In the genomic region with DNA sequence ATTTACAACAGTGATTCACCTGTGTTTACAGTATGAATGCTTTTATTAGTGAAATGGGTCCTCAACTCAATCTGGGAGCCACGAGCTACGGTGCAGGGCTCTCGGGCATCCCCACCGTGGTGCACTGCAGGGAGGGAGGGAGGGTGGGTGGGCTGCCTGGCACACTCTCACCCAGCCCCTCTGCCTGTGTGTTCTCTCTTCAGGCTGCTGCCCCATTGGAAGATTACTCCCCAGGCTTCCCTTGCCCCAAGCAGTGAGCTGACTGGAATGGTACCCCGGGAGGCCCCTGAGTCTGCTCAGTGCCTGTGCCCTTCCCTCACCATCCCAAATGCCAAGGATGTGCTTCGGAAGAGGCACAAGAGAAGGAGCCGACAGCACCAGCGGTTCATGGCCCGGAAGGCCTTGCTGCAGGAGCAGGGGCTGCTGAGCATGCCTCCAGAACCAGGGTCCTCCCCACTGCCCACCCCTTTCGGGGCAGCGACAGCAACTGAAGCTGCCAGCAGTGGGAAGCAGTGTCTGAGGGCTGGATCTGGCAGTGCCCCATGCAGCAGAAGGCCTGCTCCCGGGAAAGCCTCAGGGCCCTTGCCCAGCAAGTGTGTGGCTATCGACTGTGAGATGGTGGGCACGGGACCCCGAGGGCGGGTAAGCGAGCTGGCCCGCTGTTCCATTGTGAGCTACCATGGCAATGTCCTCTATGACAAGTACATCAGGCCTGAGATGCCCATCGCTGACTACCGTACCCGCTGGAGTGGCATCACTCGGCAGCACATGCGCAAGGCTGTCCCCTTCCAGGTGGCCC, we compare ENCODE assay signal across 17 cellular contexts. TPM values are rescaled to one million over a fixed set of nuclear protein-coding genes. Genes with fewer than 3 reads are reported as not detected.
DNase-seq lines count a peak whose midpoint lies in the region; ATAC-seq, FAIRE-seq and TF ChIP-seq lines count a peak whose summit lies in the region.
"Had no signal": no experiment of that assay in that cellular context is flagged by ENCODE, and none has a peak within 500 bp of the region (broad histone marks: within the 10 kb centered on the region; RNA-seq: fewer than 3 reads in every experiment).

No MANE protein-coding gene starts in this region.

- WGBS in K562 (ENCODE audit: insufficient coverage, low coverage, missing lambda C conversion rate) = 92% methylated on average over 21 of the region's 23 CpGs

- peaks cover 64% of the 10 kb centered on the region for H3F3A ChIP-seq in MM.1S (ENCODE audit: insufficient read depth, low read length)

- no peaks in the 10 kb centered on the region for H3K27me3 ChIP-seq in MM.1S (replicated peaks; ENCODE audit: insufficient read depth, low read length)
- H3K27me3 ChIP-seq in K562 (ENCODE audit: control insufficient read depth in 2 of 2, insufficient read depth in 2 of 2, low read length in 2 of 2) = no peaks in the 10 kb centered on the region
- H3K27me3 ChIP-seq: adrenal gland, hepatocyte, neutrophil, suprapubic skin had no signal

- no peak overlapping the region for H2AFZ ChIP-seq in MM.1S (ENCODE audit: low read length)
- no peak overlapping the region for H2AFZ ChIP-seq in K562 (ENCODE audit: low read depth, low read length)
- H2AFZ ChIP-seq: hepatocyte had no signal

- CTCF ChIA-PET in K562 (lab: Yijun Ruan, JAX; ENCODE audit: low intra/inter-chr PET ratio) = no interaction called here

- TF ChIP-seq POLR2A in K562 (conservative IDR thresholded peaks at IDR 0.05) = no peak

- no peak for FAIRE-seq in K562 (lab: Jason Lieb, UNC)
- FAIRE-seq: A204.1 had no signal

- H3K27me3 Mint-ChIP-seq in activated CD4-positive, alpha-beta T cell treated with anti-CD3 and anti-CD28 coated beads, Interleukin-2, amount 10 ng/mL, durations not matched to agents 24 days and 14 days = no peaks in the 10 kb centered on the region

- H3K27ac Mint-ChIP-seq in activated CD4-positive, alpha-beta T cell treated with anti-CD3 and anti-CD28 coated beads, Interleukin-2, amount 10 ng/mL, durations not matched to agents 24 days and 14 days = peak overlapping the region; percentile 90
- peak overlapping the region; percentile 36 for H3K27ac Mint-ChIP-seq in stimulated activated effector memory CD8-positive, alpha-beta T cell treated with anti-CD3 and anti-CD28 coated beads, Interleukin-12 subunit alpha, Interleukin-12 subunit beta, amount 100 ng/mL, for 72 hours

- H4K20me1 ChIP-seq in MM.1S (ENCODE audit: insufficient read depth, low read length) (peaks cover 28% of the 10 kb centered on the region), K562 (replicated peaks; ENCODE audit: control insufficient read depth, insufficient read depth, low read length) (peaks cover 49% of the 10 kb centered on the region)

- peak overlapping the region; percentile 84; the same call in 1 of the 2 replicates for H3K27ac ChIP-seq in MM.1S (ENCODE audit: low read length)
- H3K27ac ChIP-seq in K562 (ENCODE audit: extremely low read depth, low read depth, low read length) = no peak overlapping the region
- H3K27ac ChIP-seq: adrenal gland, hepatocyte, SK-N-MC, suprapubic skin had no signal

- peaks cover 98% of the 10 kb centered on the region for H3K79me2 ChIP-seq in MM.1S (ENCODE audit: low read length)
- H3K79me2 ChIP-seq in K562 (ENCODE audit: control insufficient read depth, insufficient read depth, low read length) = peaks cover 73% of the 10 kb centered on the region

- peaks cover 79% of the 10 kb centered on the region for H3K36me3 Mint-ChIP-seq in activated CD4-positive, alpha-beta T cell treated with anti-CD3 and anti-CD28 coated beads, Interleukin-2, amount 10 ng/mL, durations not matched to agents 24 days and 14 days (ENCODE audit: low read depth)
- peaks cover 100% of the 10 kb centered on the region for H3K36me3 Mint-ChIP-seq in stimulated activated effector memory CD8-positive, alpha-beta T cell treated with anti-CD3 and anti-CD28 coated beads, Interleukin-12 subunit alpha, Interleukin-12 subunit beta, amount 100 ng/mL, for 72 hours

- no peak for DNase-seq in activated CD4-positive, alpha-beta T cell treated with anti-CD3 and anti-CD28 coated beads, Interleukin-2, amount 10 ng/mL, durations not matched to agents 24 days and 14 days
- no peak for DNase-seq in activated CD4-positive, alpha-beta T cell treated with anti-CD3 and anti-CD28 coated beads for 48 hours
- DNase-seq in MM.1S (no peak), K562 (ENCODE audit: extremely low read depth in 1 of 4, low spot score in 3 of 4) (no peak), NCI-H2029 treated with DMSO at 0.1 percent for 48 hours (lab: John Stamatoyannopoulos, UW) (no peak), GM19238 (ENCODE audit: insufficient read length, low spot score) (no peak)
- DNase-seq in stimulated activated effector memory CD8-positive, alpha-beta T cell treated with anti-CD3 and anti-CD28 coated beads, Interleukin-12 subunit alpha, Interleukin-12 subunit beta, amount 100 ng/mL, for 72 hours (ENCODE audit: low spot score in 2 of 2) = no peak
- DNase-seq: adrenal gland, left ventricle myocardium superior, NCI-H187 treated with DMSO at 0.1 percent for 48 hours had no signal

- intact Hi-C loops in activated CD4-positive, alpha-beta T cell treated with anti-CD3 and anti-CD28 coated beads, Interleukin-2, amount 10 ng/mL, durations not matched to agents 24 days and 14 days (cut with micrococcal nuclease) = no loop called here
- intact Hi-C loops in K562 (cut with micrococcal nuclease) = no loop called here

- peak overlapping the region; percentile 74 for H3K4me3 Mint-ChIP-seq in activated CD4-positive, alpha-beta T cell treated with anti-CD3 and anti-CD28 coated beads, Interleukin-2, amount 10 ng/mL, durations not matched to agents 24 days and 14 days
- peak overlapping the region; percentile 84 for H3K4me3 Mint-ChIP-seq in stimulated activated effector memory CD8-positive, alpha-beta T cell treated with anti-CD3 and anti-CD28 coated beads, Interleukin-12 subunit alpha, Interleukin-12 subunit beta, amount 100 ng/mL, for 72 hours

- in situ Hi-C loops in K562 (cut with MboI) = no loop called here

- TF ChIP-seq CTCF in MM.1S (IDR thresholded peaks at IDR 0.05; ENCODE audit: low read length) (no peak), K562 (IDR thresholded peaks at IDR 0.05 in 2 of 3, conservative IDR thresholded peaks at IDR 0.05 in 1 of 3; ENCODE audit: insufficient read depth in 2 of 3, low read depth in 1 of 3, low read length in 3 of 3) (no peak)

- no peak for TF ChIP-seq EP300 in K562 (IDR thresholded peaks at IDR 0.05; ENCODE audit: low read length)

- H3K4me3 ChIP-seq in MM.1S (ENCODE audit: low read length) (no peak overlapping the region), K562 (no peak overlapping the region)
- H3K4me3 ChIP-seq: adrenal gland, hepatocyte, SK-N-MC, suprapubic skin had no signal

- ATAC-seq in K562 (no peak), HG03432 (IDR thresholded peaks at IDR 0.05; ENCODE audit: unreplicated experiment) (no peak)
- no peak for ATAC-seq in stimulated activated effector memory CD8-positive, alpha-beta T cell treated with anti-CD3 and anti-CD28 coated beads, Interleukin-12 subunit alpha, Interleukin-12 subunit beta, amount 100 ng/mL, for 72 hours
- ATAC-seq: esophagus mucosa, left ventricle myocardium superior had no signal

- H3K36me3 ChIP-seq in MM.1S (replicated peaks; ENCODE audit: insufficient read depth, low read length) = peaks cover 29% of the 10 kb centered on the region
- peaks cover 82% of the 10 kb centered on the region for H3K36me3 ChIP-seq in K562 (ENCODE audit: control insufficient read depth, insufficient read depth, low read length)
- H3K36me3 ChIP-seq: neutrophil had no signal

- no peaks in the 10 kb centered on the region for H3K9me2 ChIP-seq in MM.1S (replicated peaks; ENCODE audit: insufficient read depth, low read length)

- POLR2A ChIA-PET in K562 (lab: Yijun Ruan, JAX) = interaction anchor here (1.2 kb wide), 1 partner anchor 18 kb away, joined by 3 read pairs; no protein-coding TSS in a partner anchor

- H3K9me3 ChIP-seq in MM.1S (replicated peaks; ENCODE audit: insufficient read depth, low read length) = no peaks in the 10 kb centered on the region
- H3K9me3 ChIP-seq in K562 (replicated peaks; ENCODE audit: control insufficient read depth, insufficient read depth, low read depth, low read length) = no peaks in the 10 kb centered on the region
- H3K9me3 ChIP-seq: adrenal gland, neutrophil, suprapubic skin had no signal

- peaks cover 65% of the 10 kb centered on the region for H3K4me1 ChIP-seq in MM.1S (ENCODE audit: low read length)
- peaks cover 9 to 35% of the 10 kb centered on the region in 2 experiments; a peak in 4 of 5 replicates for H3K4me1 ChIP-seq in K562 (replicated peaks in 1 of 2; ENCODE audit: control insufficient read depth in 2 of 2, insufficient read depth in 2 of 2, low read length in 2 of 2)

- H3K9ac ChIP-seq in MM.1S (ENCODE audit: low read length) (peak overlapping the region; percentile 38; the same call in 1 of the 2 replicates), K562 (ENCODE audit: insufficient read depth in 1 of 2, low read depth in 2 of 2, low read length in 2 of 2) (peak overlapping the region in 1 of 2 experiments; percentile 53; a peak in 1 of 4 replicates)

- no peaks in the 10 kb centered on the region for H3K9me3 Mint-ChIP-seq in activated CD4-positive, alpha-beta T cell treated with anti-CD3 and anti-CD28 coated beads, Interleukin-2, amount 10 ng/mL, durations not matched to agents 24 days and 14 days
- H3K9me3 Mint-ChIP-seq in stimulated activated effector memory CD8-positive, alpha-beta T cell treated with anti-CD3 and anti-CD28 coated beads, Interleukin-12 subunit alpha, Interleukin-12 subunit beta, amount 100 ng/mL, for 72 hours = no peaks in the 10 kb centered on the region

- H3K4me2 ChIP-seq in MM.1S (ENCODE audit: low read depth, low read length) (peak overlapping the region; percentile 45), K562 (ENCODE audit: insufficient read depth, low read length) (no peak overlapping the region)

- no peaks in the 10 kb centered on the region for H3K9me1 ChIP-seq in K562 (ENCODE audit: control insufficient read depth, insufficient read depth, low read length)

- no peak for TF ChIP-seq RAD21 in K562 (CRISPR knock-in tag; conservative IDR thresholded peaks at IDR 0.05 in 1 of 2, IDR thresholded peaks at IDR 0.05 in 1 of 2)

- peaks cover 77% of the 10 kb centered on the region for H3K4me1 Mint-ChIP-seq in activated CD4-positive, alpha-beta T cell treated with anti-CD3 and anti-CD28 coated beads, Interleukin-2, amount 10 ng/mL, durations not matched to agents 24 days and 14 days
- peaks cover 72% of the 10 kb centered on the region for H3K4me1 Mint-ChIP-seq in stimulated activated effector memory CD8-positive, alpha-beta T cell treated with anti-CD3 and anti-CD28 coated beads, Interleukin-12 subunit alpha, Interleukin-12 subunit beta, amount 100 ng/mL, for 72 hours

- BruUV-seq in K562 (replicated peaks; lab: Mats Ljungman, UMichigan) = no TSS peak

RNA-seq across cellular contexts. Expression of gene AEN, which starts 5.0 kb away (rescaled TPM):
- total RNA-seq in activated CD4-positive, alpha-beta T cell treated with anti-CD3 and anti-CD28 coated beads, Interleukin-2, amount 10 ng/mL, durations not matched to agents 24 days and 14 days = 72.4 and 75.7 TPM in 2 replicates
- 39.3 and 74.9 TPM in 2 replicates for total RNA-seq in K562 (2011; cell fraction: chromatin; rRNA removed; ENCODE audit: low replicate concordance)
- total RNA-seq in K562 (2011; cell fraction: nucleolus; rRNA removed) = 60.9 and 72.5 TPM in 2 replicates
- 49.7 and 55.9 TPM in 2 replicates for total RNA-seq in K562 (2011; cell fraction: nucleoplasm; rRNA removed)
- total RNA-seq in K562 (2014; rRNA removed) = 51.0 and 56.6 TPM in 2 replicates
- 24.6 and 26.3 TPM in 2 replicates for total RNA-seq in K562 (2014; rRNA removed; fragmentation: Illumina TruSeq; extraction: Trizol)
- 40.0 and 40.9 TPM in 2 replicates for total RNA-seq in K562 (2015; rRNA removed; fragmentation: Illumina TruSeq; extraction: Trizol)
- 49.2 and 52.7 TPM in 2 replicates for total RNA-seq in K562 (2021)
- polyA plus RNA-seq in K562 (2011; rRNA removed) = 30.8 and 32.8 TPM in 2 replicates
- polyA plus RNA-seq in K562 (2011; cell fraction: cytosol; rRNA removed) = 31.2 and 50.1 TPM in 2 replicates
- 44.5 and 69.3 TPM in 2 replicates for polyA plus RNA-seq in K562 (2011; cell fraction: nucleus; rRNA removed)
- polyA plus RNA-seq in K562 (2012) = 22.0 and 27.2 TPM in 2 replicates
- 31.6 and 35.1 TPM in 2 replicates for polyA plus RNA-seq in K562 (2014; fragmentation: Illumina TruSeq; extraction: Trizol)
- 10 to 100 TPM in 1 of 2 experiments, 1 to 10 TPM in 1; 9.0 to 11.7 TPM for polyA plus RNA-seq in K562 (2014; fragmentation: Nextera tagmentation; extraction: Ambion mirVana)
- polyA plus RNA-seq in K562 (2014; rRNA removed) = 35.5 and 45.5 TPM in 2 replicates
- polyA minus RNA-seq in K562 (2011; rRNA and poly(A)+ RNA removed) = 20.7 and 30.4 TPM in 2 replicates
- polyA minus RNA-seq in K562 (2011; cell fraction: cytosol; rRNA and poly(A)+ RNA removed) = 20.4 and 26.9 TPM in 2 replicates
- 39.8 and 44.6 TPM in 2 replicates for polyA minus RNA-seq in K562 (2011; cell fraction: nucleus; rRNA and poly(A)+ RNA removed)

RNA-seq across cellular contexts. Expression of gene ISG20, which starts 12.7 kb away (rescaled TPM):
- total RNA-seq in activated CD4-positive, alpha-beta T cell treated with anti-CD3 and anti-CD28 coated beads, Interleukin-2, amount 10 ng/mL, durations not matched to agents 24 days and 14 days = 33.9 and 35.5 TPM in 2 replicates
- total RNA-seq in K562 (2011; cell fraction: chromatin; rRNA removed; ENCODE audit: low replicate concordance) = 1.2 and 4.5 TPM in 2 replicates
- total RNA-seq in K562 (2011; cell fraction: nucleolus; rRNA removed) = 2.2 and 2.7 TPM in 2 replicates
- total RNA-seq in K562 (2011; cell fraction: nucleoplasm; rRNA removed) = 2.3 and 3.1 TPM in 2 replicates
- total RNA-seq in K562 (2014; rRNA removed) (1.3 and 2.4 TPM in 2 replicates), K562 (2014; rRNA removed; fragmentation: Illumina TruSeq; extraction: Trizol) (0.16 and 0.36 TPM in 2 replicates), K562 (2015; rRNA removed; fragmentation: Illumina TruSeq; extraction: Trizol) (0.65 and 1.1 TPM in 2 replicates), K562 (2021) (1.9 TPM in 2 replicates)
- polyA plus RNA-seq in K562 (2011; rRNA removed) (0.43 and 1.0 TPM in 2 replicates), K562 (2014; fragmentation: Illumina TruSeq; extraction: Trizol) (0.06 and 0.32 TPM in 2 replicates), K562 (2014; fragmentation: Nextera tagmentation; extraction: Ambion mirVana) (under 1 TPM; 0.70 to 1.00 TPM), K562 (2014; rRNA removed) (1.7 and 2.1 TPM in 2 replicates)
- polyA plus RNA-seq in K562 (2011; cell fraction: cytosol; rRNA removed) = 0.35 and 1.8 TPM in 2 replicates
- 0.76 and 1.9 TPM in 2 replicates for polyA plus RNA-seq in K562 (2011; cell fraction: nucleus; rRNA removed)
- 1.4 and 4.0 TPM in 2 replicates for polyA plus RNA-seq in K562 (2012)
- polyA minus RNA-seq in K562 (2011; rRNA and poly(A)+ RNA removed) = 0.11 and 0.30 TPM in 2 replicates
- polyA minus RNA-seq in K562 (2011; cell fraction: cytosol; rRNA and poly(A)+ RNA removed) = not detected in 2 replicates
- 0.67 and 1.5 TPM in 2 replicates for polyA minus RNA-seq in K562 (2011; cell fraction: nucleus; rRNA and poly(A)+ RNA removed)
